In the genomic region with DNA sequence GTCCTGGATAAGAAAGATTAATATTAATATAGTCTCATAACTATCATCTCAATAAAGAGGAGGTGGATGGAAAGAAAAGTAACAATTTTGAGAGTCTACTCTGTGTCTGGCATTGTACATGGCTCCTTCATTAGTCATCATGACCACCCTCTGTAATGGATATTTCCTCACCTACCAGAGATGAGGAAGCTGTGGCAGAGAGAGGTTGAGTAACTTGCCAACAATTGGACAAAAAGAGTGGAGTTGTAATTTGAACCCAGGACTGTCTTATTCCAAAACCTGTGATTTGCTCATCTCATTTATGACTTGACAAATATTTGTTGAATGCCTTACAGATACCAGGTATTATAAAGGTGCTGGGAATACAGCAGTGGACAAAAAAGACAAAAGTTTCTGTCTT, we compare ENCODE assay signal across 12 cellular contexts. TPM values are rescaled to one million over a fixed set of nuclear protein-coding genes. Genes with fewer than 3 reads are reported as not detected.
DNase-seq lines count a peak whose midpoint lies in the region; TF ChIP-seq lines count a peak whose summit lies in the region.
"Had no signal": no experiment of that assay in that cellular context is flagged by ENCODE, and none has a peak within 500 bp of the region (broad histone marks: within the 10 kb centered on the region; RNA-seq: fewer than 3 reads in every experiment).

No MANE protein-coding gene starts in this region.

- H3K4me3 ChIP-seq in SJCRH30 (no peak overlapping the region), fibroblast of villous mesenchyme (ENCODE audit: low read depth, low read length) (no peak overlapping the region)

- H3K36me3 Mint-ChIP-seq in CD14-positive monocyte = no peaks in the 10 kb centered on the region

- H3K27me3 ChIP-seq in SJCRH30 = no peaks in the 10 kb centered on the region

- no peaks in the 10 kb centered on the region for H3K9me3 Mint-ChIP-seq in CD14-positive monocyte

- H3K9me3 ChIP-seq in SJCRH30 (replicated peaks) = no peaks in the 10 kb centered on the region

- H3K27me3 Mint-ChIP-seq in CD14-positive monocyte (ENCODE audit: low read depth in 3 of 3) = peaks cover 0 to 6% (median 1%) of the 10 kb centered on the region in 3 donors
- H3K27me3 Mint-ChIP-seq: activated CD4-positive, alpha-beta T cell treated with anti-CD3 and anti-CD28 coated beads for 36 hours had no signal

- peaks cover 2% of the 10 kb centered on the region; the same call in 1 of the 2 replicates for H3K36me3 ChIP-seq in SJCRH30

- H3K4me1 Mint-ChIP-seq in CD14-positive monocyte = peaks cover 46% of the 10 kb centered on the region

- peak overlapping the region in 1 of 2 donors; percentile 48 for H3K4me3 Mint-ChIP-seq in CD14-positive monocyte
- H3K4me3 Mint-ChIP-seq: activated CD4-positive, alpha-beta T cell treated with anti-CD3 and anti-CD28 coated beads for 36 hours had no signal

- peaks cover 15% of the 10 kb centered on the region for H3K4me1 ChIP-seq in SJCRH30

- H3K27ac Mint-ChIP-seq in CD14-positive monocyte = peak overlapping the region; percentile 28 to 90 (median 78)
- H3K27ac Mint-ChIP-seq: activated CD4-positive, alpha-beta T cell treated with anti-CD3 and anti-CD28 coated beads for 36 hours had no signal

- TF ChIP-seq CTCF in CD14-positive monocyte (IDR thresholded peaks at IDR 0.05) (no peak), fibroblast of villous mesenchyme (IDR thresholded peaks at IDR 0.05; ENCODE audit: insufficient read depth, low read depth, low read length) (no peak)

- DNase-seq in CD14-positive monocyte (ENCODE audit: low spot score) (no peak), Kasumi-1 (lab: John Stamatoyannopoulos, UW) (peak; percentile 81 to 83), SJCRH30 (peak in 1 of 2 experiments; percentile 49), fibroblast of villous mesenchyme (ENCODE audit: low read depth) (peak; percentile 27), DMS 273 treated with DMSO at 0.1 percent for 48 hours (lab: John Stamatoyannopoulos, UW) (no peak), H4 (ENCODE audit: low spot score) (no peak)
- DNase-seq in activated naive CD4-positive, alpha-beta T cell treated with anti-CD3 and anti-CD28 coated beads, Interleukin-2, amount 50 U/mL, for 16 hours = no peak
- DNase-seq in activated CD8-positive, alpha-beta memory T cell treated with anti-CD3 and anti-CD28 coated beads for 24 hours = no peak
- DNase-seq: activated CD4-positive, alpha-beta T cell treated with anti-CD3 and anti-CD28 coated beads for 36 hours; MM.1S; stimulated activated CD4-positive, alpha-beta T cell treated with anti-CD3 and anti-CD28 coated beads, Interleukin-2, amount 100 ng/mL, for 48 hours; stimulated activated naive CD4-positive, alpha-beta T cell had no signal

- peak overlapping the region; percentile 20 for H3K27ac ChIP-seq in SJCRH30

- intact Hi-C loops in CD14-positive monocyte (cut with micrococcal nuclease) = loop anchor here (2.0 kb wide), 2 partner anchors 15 to 59 kb away; no protein-coding TSS in a partner anchor

RNA-seq across cellular contexts. Expression of a gene that starts 2.1 kb away (rescaled TPM):
- 10 to 100 TPM; 15.6 to 21.8 TPM for polyA plus RNA-seq in CD14-positive monocyte
- 21.5 and 24.8 TPM in 2 replicates for total RNA-seq in SJCRH30 (2014; rRNA removed; shearing (Covaris generic))
- total RNA-seq in fibroblast of villous mesenchyme = 41.6 and 56.6 TPM in 2 replicates
- 37.5 and 45.8 TPM in 2 replicates for total RNA-seq in H4 (2014; rRNA removed; shearing (Covaris generic))

RNA-seq across cellular contexts. Expression of a gene that starts 17.0 kb away (rescaled TPM):
- under 1 TPM; 0.40 to 0.55 TPM for polyA plus RNA-seq in CD14-positive monocyte
- total RNA-seq in SJCRH30 (2014; rRNA removed; shearing (Covaris generic)) = 68.3 and 70.5 TPM in 2 replicates
- 11.9 and 20.7 TPM in 2 replicates for total RNA-seq in fibroblast of villous mesenchyme
- 37.5 and 42.6 TPM in 2 replicates for total RNA-seq in H4 (2014; rRNA removed; shearing (Covaris generic))

Comparison
In these comparisons a context has a peak if more than half of its experiments do, and no peak if none do; other contexts are left out.
1. DNase-seq: peak in Kasumi-1 (2 of 2) and fibroblast of villous mesenchyme (single experiment); none in CD14-positive monocyte (single experiment), DMS 273 treated with DMSO at 0.1 percent for 48 hours (single experiment), H4 (single experiment), activated naive CD4-positive, alpha-beta T cell treated with anti-CD3 and anti-CD28 coated beads, Interleukin-2, amount 50 U/mL, for 16 hours (single experiment) and activated CD8-positive, alpha-beta memory T cell treated with anti-CD3 and anti-CD28 coated beads for 24 hours (single experiment).